Comparison of ENCODE assay signal across 14 cellular contexts in the genomic region with DNA sequence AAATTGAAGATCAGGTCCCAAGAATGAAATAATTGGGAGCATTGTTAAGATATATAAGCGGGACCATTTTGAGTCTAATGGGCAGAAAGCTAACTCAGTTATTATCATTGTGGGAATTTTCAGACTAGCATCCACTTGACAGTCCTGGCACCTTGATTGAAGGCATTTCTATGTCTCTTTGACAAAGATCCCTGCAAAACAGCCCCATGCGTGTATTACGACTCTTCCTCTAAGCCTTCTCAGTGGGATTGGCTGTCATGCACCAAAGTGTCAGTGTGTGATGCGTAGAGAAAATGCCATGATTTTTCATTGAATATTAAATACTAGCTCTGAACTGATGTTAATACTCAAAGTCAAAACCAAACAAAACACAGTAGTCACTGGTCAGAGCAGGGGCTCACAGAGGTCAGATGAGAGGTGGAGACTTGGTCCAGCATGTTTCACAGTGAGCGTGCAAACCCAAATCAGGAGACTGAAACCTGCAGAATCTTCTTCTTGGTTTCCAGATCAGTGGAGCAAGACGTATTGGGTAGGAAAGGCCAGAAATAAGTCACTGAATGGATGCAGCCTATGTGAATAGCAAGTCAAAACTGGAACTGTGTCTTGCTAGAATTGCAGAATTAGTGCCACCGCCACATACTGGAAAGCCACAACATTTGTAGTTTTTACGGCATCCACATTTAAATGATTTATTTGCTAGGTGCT.
DNase-seq lines count a peak whose midpoint lies in the region; ATAC-seq and TF ChIP-seq lines count a peak whose summit lies in the region.
"Had no signal": no experiment of that assay in that cellular context is flagged by ENCODE, and none has a peak within 500 bp of the region (broad histone marks: within the 10 kb centered on the region; RNA-seq: fewer than 3 reads in every experiment).

No MANE protein-coding gene starts in this region.

- DNase-seq in ACHN: peak; percentile 60
- DNase-seq in NCI-H1417 (lab: John Stamatoyannopoulos, UW): no peak
- DNase-seq in stimulated activated CD4-positive, alpha-beta T cell treated with anti-CD3 and anti-CD28 coated beads, Interleukin-12 subunit alpha, Interleukin-12 subunit beta, amount 100 ng/mL, for 4 hours: no peak
- DNase-seq in activated CD8-positive, alpha-beta memory T cell treated with anti-CD3 and anti-CD28 coated beads, Interleukin-2, amount 50 U/mL, for 48 hours: no peak
- DNase-seq in GM20000 (ENCODE audit: low spot score): no peak
- DNase-seq: heart left ventricle; NCI-H1417 treated with DMSO at 0.1 percent for 48 hours; NCI-H526 treated with DMSO at 0.1 percent for 48 hours; nucleus accumbens; SIG-M5; stimulated activated naive CD4-positive, alpha-beta T cell had no signal

- ATAC-seq in GM19043 (IDR thresholded peaks at IDR 0.05; ENCODE audit: low read depth, unreplicated experiment): peak; percentile 67
- ATAC-seq in HG02610 (IDR thresholded peaks at IDR 0.05; ENCODE audit: unreplicated experiment): peak; percentile 88
- peak; percentile 89 for ATAC-seq in HG03342 (IDR thresholded peaks at IDR 0.05; ENCODE audit: unreplicated experiment)
- ATAC-seq: heart left ventricle had no signal

- TF ChIP-seq CTCF in GM20000 (IDR thresholded peaks at IDR 0.05; ENCODE audit: extremely low read depth, missing control alignments): no peak

- in situ Hi-C loops in ACHN (cut with HindIII; ENCODE audit: low pct_ligation_motif_present, low pct_unique_long_range_greater_than_20kb, low sequenced_read_pairs): loop anchor here (25.0 kb wide), 1 partner anchor 240 kb away; no protein-coding TSS in a partner anchor
